ENCODE assay signal across 1 cellular context in the genomic region with DNA sequence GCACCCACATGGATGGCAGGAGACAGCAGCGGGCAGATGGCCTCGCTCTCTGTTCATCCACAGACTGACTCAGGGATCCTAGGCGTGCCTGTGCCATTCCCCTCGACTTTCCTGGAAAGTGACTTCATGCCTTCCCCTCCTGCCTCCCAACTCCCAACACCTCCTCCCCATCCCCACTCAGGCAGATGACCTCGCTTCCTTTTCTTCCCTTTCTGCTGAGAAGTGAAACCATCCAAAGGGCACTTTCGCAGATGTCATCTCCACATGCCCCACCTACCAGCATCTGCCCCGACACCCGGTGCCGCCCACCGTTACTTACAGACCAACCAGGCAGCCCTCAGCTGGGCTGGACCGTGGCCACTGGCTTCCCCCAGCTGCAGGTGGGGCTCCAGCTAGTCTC.
A peak's percentile ranks its signal among the peaks of the same experiment; 100 is the strongest.
TF ChIP-seq lines count a peak whose summit lies in the region.

No MANE protein-coding gene starts in this region.

TF ChIP-seq in HEK293, 187 proteins besides CTCF, POLR2A, EP300 and RAD21 (continued from another document and continues in another):
- TF ChIP-seq, protein P1, sequence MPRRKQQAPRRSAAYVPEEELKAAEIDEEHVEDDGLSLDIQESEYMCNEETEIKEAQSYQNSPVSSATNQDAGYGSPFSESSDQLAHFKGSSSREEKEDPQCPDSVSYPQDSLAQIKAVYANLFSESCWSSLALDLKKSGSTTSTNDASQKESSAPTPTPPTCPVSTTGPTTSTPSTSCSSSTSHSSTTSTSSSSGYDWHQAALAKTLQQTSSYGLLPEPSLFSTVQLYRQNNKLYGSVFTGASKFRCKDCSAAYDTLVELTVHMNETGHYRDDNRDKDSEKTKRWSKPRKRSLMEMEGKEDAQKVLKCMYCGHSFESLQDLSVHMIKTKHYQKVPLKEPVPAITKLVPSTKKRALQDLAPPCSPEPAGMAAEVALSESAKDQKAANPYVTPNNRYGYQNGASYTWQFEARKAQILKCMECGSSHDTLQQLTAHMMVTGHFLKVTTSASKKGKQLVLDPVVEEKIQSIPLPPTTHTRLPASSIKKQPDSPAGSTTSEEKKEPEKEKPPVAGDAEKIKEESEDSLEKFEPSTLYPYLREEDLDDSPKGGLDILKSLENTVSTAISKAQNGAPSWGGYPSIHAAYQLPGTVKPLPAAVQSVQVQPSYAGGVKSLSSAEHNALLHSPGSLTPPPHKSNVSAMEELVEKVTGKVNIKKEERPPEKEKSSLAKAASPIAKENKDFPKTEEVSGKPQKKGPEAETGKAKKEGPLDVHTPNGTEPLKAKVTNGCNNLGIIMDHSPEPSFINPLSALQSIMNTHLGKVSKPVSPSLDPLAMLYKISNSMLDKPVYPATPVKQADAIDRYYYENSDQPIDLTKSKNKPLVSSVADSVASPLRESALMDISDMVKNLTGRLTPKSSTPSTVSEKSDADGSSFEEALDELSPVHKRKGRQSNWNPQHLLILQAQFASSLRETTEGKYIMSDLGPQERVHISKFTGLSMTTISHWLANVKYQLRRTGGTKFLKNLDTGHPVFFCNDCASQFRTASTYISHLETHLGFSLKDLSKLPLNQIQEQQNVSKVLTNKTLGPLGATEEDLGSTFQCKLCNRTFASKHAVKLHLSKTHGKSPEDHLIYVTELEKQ (tag by site-specific recombination; IDR thresholded peaks at IDR 0.05; ENCODE audit: borderline replicate concordance) = no peak
- no peak for TF ChIP-seq ZSCAN23 (tag by site-specific recombination; IDR thresholded peaks at IDR 0.05)
- TF ChIP-seq ZBTB1 (tag by site-specific recombination; IDR thresholded peaks at IDR 0.05) = no peak
- no peak for TF ChIP-seq ZNF792 (tag by site-specific recombination; IDR thresholded peaks at IDR 0.05)
- no peak for TF ChIP-seq ZNF623 (tag by site-specific recombination; IDR thresholded peaks at IDR 0.05)
- TF ChIP-seq ZBTB49 (tag by site-specific recombination; IDR thresholded peaks at IDR 0.05; ENCODE audit: low read depth) = no peak
- TF ChIP-seq, protein P2, sequence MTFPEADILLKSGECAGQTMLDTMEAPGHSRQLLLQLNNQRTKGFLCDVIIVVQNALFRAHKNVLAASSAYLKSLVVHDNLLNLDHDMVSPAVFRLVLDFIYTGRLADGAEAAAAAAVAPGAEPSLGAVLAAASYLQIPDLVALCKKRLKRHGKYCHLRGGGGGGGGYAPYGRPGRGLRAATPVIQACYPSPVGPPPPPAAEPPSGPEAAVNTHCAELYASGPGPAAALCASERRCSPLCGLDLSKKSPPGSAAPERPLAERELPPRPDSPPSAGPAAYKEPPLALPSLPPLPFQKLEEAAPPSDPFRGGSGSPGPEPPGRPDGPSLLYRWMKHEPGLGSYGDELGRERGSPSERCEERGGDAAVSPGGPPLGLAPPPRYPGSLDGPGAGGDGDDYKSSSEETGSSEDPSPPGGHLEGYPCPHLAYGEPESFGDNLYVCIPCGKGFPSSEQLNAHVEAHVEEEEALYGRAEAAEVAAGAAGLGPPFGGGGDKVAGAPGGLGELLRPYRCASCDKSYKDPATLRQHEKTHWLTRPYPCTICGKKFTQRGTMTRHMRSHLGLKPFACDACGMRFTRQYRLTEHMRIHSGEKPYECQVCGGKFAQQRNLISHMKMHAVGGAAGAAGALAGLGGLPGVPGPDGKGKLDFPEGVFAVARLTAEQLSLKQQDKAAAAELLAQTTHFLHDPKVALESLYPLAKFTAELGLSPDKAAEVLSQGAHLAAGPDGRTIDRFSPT (tag by site-specific recombination; IDR thresholded peaks at IDR 0.05) = no peak
- TF ChIP-seq, protein P3, sequence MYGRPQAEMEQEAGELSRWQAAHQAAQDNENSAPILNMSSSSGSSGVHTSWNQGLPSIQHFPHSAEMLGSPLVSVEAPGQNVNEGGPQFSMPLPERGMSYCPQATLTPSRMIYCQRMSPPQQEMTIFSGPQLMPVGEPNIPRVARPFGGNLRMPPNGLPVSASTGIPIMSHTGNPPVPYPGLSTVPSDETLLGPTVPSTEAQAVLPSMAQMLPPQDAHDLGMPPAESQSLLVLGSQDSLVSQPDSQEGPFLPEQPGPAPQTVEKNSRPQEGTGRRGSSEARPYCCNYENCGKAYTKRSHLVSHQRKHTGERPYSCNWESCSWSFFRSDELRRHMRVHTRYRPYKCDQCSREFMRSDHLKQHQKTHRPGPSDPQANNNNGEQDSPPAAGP (tag by site-specific recombination; IDR thresholded peaks at IDR 0.05) = peak; percentile 94
- TF ChIP-seq ZNF223 (tag by site-specific recombination; IDR thresholded peaks at IDR 0.05) = peak; percentile 61; the same call in 1 of the 2 replicates
- TF ChIP-seq, protein P4, sequence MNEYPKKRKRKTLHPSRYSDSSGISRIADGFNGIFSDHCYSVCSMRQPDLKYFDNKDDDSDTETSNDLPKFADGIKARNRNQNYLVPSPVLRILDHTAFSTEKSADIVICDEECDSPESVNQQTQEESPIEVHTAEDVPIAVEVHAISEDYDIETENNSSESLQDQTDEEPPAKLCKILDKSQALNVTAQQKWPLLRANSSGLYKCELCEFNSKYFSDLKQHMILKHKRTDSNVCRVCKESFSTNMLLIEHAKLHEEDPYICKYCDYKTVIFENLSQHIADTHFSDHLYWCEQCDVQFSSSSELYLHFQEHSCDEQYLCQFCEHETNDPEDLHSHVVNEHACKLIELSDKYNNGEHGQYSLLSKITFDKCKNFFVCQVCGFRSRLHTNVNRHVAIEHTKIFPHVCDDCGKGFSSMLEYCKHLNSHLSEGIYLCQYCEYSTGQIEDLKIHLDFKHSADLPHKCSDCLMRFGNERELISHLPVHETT (tag by site-specific recombination; IDR thresholded peaks at IDR 0.05) = no peak
- TF ChIP-seq OVOL3 (tag by site-specific recombination; IDR thresholded peaks at IDR 0.05) = no peak
- TF ChIP-seq ZEB2 (tag by site-specific recombination; IDR thresholded peaks at IDR 0.05) = no peak
- TF ChIP-seq ZNF239 (tag by site-specific recombination; IDR thresholded peaks at IDR 0.05) = no peak
- TF ChIP-seq ZNF133 (tag by site-specific recombination; IDR thresholded peaks at IDR 0.05) = no peak
- no peak for TF ChIP-seq ZFP41 (tag by site-specific recombination; IDR thresholded peaks at IDR 0.05; ENCODE audit: borderline replicate concordance)
- TF ChIP-seq ZNF132 (tag by site-specific recombination; IDR thresholded peaks at IDR 0.05; ENCODE audit: borderline replicate concordance) = no peak
- TF ChIP-seq ZNF830 (tag by site-specific recombination; IDR thresholded peaks at IDR 0.05; ENCODE audit: low read depth) = no peak
- TF ChIP-seq ZNF521 (tag by site-specific recombination; IDR thresholded peaks at IDR 0.05) = no peak
- TF ChIP-seq ZNF202 (tag by site-specific recombination; IDR thresholded peaks at IDR 0.05; ENCODE audit: borderline replicate concordance) = no peak
- TF ChIP-seq REPIN1 (tag by site-specific recombination; IDR thresholded peaks at IDR 0.05; ENCODE audit: low read depth) = no peak
- no peak for TF ChIP-seq ZNF777 (tag by site-specific recombination; IDR thresholded peaks at IDR 0.05; ENCODE audit: borderline replicate concordance)
- TF ChIP-seq ZNF391 (tag by site-specific recombination; IDR thresholded peaks at IDR 0.05; ENCODE audit: borderline replicate concordance, low read depth) = no peak
- TF ChIP-seq ZBTB11 (tag by site-specific recombination; conservative IDR thresholded peaks at IDR 0.05; ENCODE audit: low read depth) = no peak
- 0 out of 2 replicates have a peak, but pooled peaks have one; percentile 44 for TF ChIP-seq ZNF449 (tag by site-specific recombination; IDR thresholded peaks at IDR 0.05)
- TF ChIP-seq, protein P5, sequence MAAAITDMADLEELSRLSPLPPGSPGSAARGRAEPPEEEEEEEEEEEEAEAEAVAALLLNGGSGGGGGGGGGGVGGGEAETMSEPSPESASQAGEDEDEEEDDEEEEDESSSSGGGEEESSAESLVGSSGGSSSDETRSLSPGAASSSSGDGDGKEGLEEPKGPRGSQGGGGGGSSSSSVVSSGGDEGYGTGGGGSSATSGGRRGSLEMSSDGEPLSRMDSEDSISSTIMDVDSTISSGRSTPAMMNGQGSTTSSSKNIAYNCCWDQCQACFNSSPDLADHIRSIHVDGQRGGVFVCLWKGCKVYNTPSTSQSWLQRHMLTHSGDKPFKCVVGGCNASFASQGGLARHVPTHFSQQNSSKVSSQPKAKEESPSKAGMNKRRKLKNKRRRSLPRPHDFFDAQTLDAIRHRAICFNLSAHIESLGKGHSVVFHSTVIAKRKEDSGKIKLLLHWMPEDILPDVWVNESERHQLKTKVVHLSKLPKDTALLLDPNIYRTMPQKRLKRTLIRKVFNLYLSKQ (tag by site-specific recombination; IDR thresholded peaks at IDR 0.05; ENCODE audit: borderline replicate concordance) = no peak
- TF ChIP-seq ZNF155 (tag by site-specific recombination; IDR thresholded peaks at IDR 0.05) = no peak
- no peak for TF ChIP-seq ZNF16 (tag by site-specific recombination; IDR thresholded peaks at IDR 0.05; ENCODE audit: low read depth)
- TF ChIP-seq ZNF785 (tag by site-specific recombination; IDR thresholded peaks at IDR 0.05) = no peak
- TF ChIP-seq ZSCAN30 (tag by site-specific recombination; IDR thresholded peaks at IDR 0.05) = no peak
- TF ChIP-seq ZFHX2 (tag by site-specific recombination; conservative IDR thresholded peaks at IDR 0.05) = peak; percentile 81
- no peak for TF ChIP-seq ZNF274 (IDR thresholded peaks at IDR 0.05; ENCODE audit: low read length)
- no peak for TF ChIP-seq ZNF274 (tag by site-specific recombination; IDR thresholded peaks at IDR 0.05; ENCODE audit: borderline replicate concordance)
- TF ChIP-seq ZNF473 (tag by site-specific recombination; IDR thresholded peaks at IDR 0.05) = no peak
- TF ChIP-seq ZNF560 (tag by site-specific recombination; IDR thresholded peaks at IDR 0.05; ENCODE audit: borderline replicate concordance) = no peak
- no peak for TF ChIP-seq KLF8 (tag by site-specific recombination; IDR thresholded peaks at IDR 0.05)
- TF ChIP-seq ZNF658 (tag by site-specific recombination; IDR thresholded peaks at IDR 0.05) = no peak
- no peak for TF ChIP-seq FEZF1 (tag by site-specific recombination; IDR thresholded peaks at IDR 0.05)
- TF ChIP-seq ZNF510 (tag by site-specific recombination; IDR thresholded peaks at IDR 0.05; ENCODE audit: insufficient replicate concordance) = no peak
- no peak for TF ChIP-seq ZNF529 (tag by site-specific recombination; IDR thresholded peaks at IDR 0.05; ENCODE audit: insufficient replicate concordance)
- no peak for TF ChIP-seq ZSCAN5A (tag by site-specific recombination; IDR thresholded peaks at IDR 0.05)
- no peak for TF ChIP-seq ZNF350 (tag by site-specific recombination; IDR thresholded peaks at IDR 0.05)
- TF ChIP-seq ZNF664 (tag by site-specific recombination; IDR thresholded peaks at IDR 0.05) = no peak
- TF ChIP-seq ZNF843 (tag by site-specific recombination; IDR thresholded peaks at IDR 0.05) = no peak
